In genomic region chr15:85533949-85534543, GRCh38 we compare ENCODE assay signal across 8 cellular contexts.
A peak's percentile ranks its signal among the peaks of the same experiment; 100 is the strongest.
DNase-seq lines count a peak whose midpoint lies in the region; ATAC-seq and TF ChIP-seq lines count a peak whose summit lies in the region.

No MANE protein-coding gene starts in this region.

- H3K9me3 ChIP-seq in upper lobe of right lung = no peaks in the 10 kb centered on the region
- no peaks in the 10 kb centered on the region for H3K9me3 ChIP-seq in prostate gland

- intact Hi-C loops in activated B cell treated with CpG ODN at 0.5 μM for 24 hours (cut with micrococcal nuclease) = loop anchor here (1.0 to 2.0 kb wide), 2 partner anchors 47 to 157 kb away; no protein-coding TSS in a partner anchor
- intact Hi-C loops in upper lobe of right lung (cut with DNase I) = no loop called here
- intact Hi-C loops in prostate gland (cut with DNase I) = no loop called here

- ATAC-seq in HG03103 (IDR thresholded peaks at IDR 0.05; ENCODE audit: low read depth, unreplicated experiment) (peak; percentile 89), activated B cell treated with CpG ODN at 0.5 μM for 24 hours (ENCODE audit: low read depth) (peak; percentile 77), upper lobe of right lung (peak; percentile 89)

- H3K4me3 ChIP-seq in upper lobe of right lung = no peak overlapping the region
- no peak overlapping the region for H3K4me3 ChIP-seq in prostate gland

- H3K36me3 ChIP-seq in upper lobe of right lung (peaks cover 10% of the 10 kb centered on the region), prostate gland (no peaks in the 10 kb centered on the region)

- H3K9me3 Mint-ChIP-seq in activated B cell treated with CpG ODN at 0.5 μM for 24 hours = no peaks in the 10 kb centered on the region

- TF ChIP-seq CTCF in activated B cell treated with CpG ODN at 0.5 μM for 24 hours (IDR thresholded peaks at IDR 0.05) (no peak), upper lobe of right lung (IDR thresholded peaks at IDR 0.05) (no peak), prostate gland (IDR thresholded peaks at IDR 0.05) (no peak)

- H3K27me3 Mint-ChIP-seq in activated B cell treated with CpG ODN at 0.5 μM for 24 hours = no peaks in the 10 kb centered on the region

- peaks cover 56% of the 10 kb centered on the region for H3K4me1 ChIP-seq in upper lobe of right lung
- peaks cover 5% of the 10 kb centered on the region for H3K4me1 ChIP-seq in prostate gland (replicated peaks)

- peak; percentile 24 for DNase-seq in stimulated activated CD4-positive, alpha-beta T cell treated with anti-CD3 and anti-CD28 coated beads, Interleukin-15, amount 100 ng/mL, for 24 hours
- no peak for DNase-seq in stimulated activated CD4-positive, alpha-beta T cell treated with anti-CD3 and anti-CD28 coated beads, Interleukin-2, amount 100 ng/mL, for 24 hours
- DNase-seq in activated B cell treated with CpG ODN at 0.5 μM for 24 hours = no peak
- no peak for DNase-seq in upper lobe of right lung
- no peak for DNase-seq in NCI-H2029 (lab: John Stamatoyannopoulos, UW)
- DNase-seq in prostate gland (ENCODE audit: low spot score) = no peak
- DNase-seq in NCI-H187 treated with DMSO at 0.1 percent for 48 hours (lab: John Stamatoyannopoulos, UW) = no peak

- peaks cover 34% of the 10 kb centered on the region for H3K36me3 Mint-ChIP-seq in activated B cell treated with CpG ODN at 0.5 μM for 24 hours (ENCODE audit: low read depth)

- TF ChIP-seq POLR2A in prostate gland (IDR thresholded peaks at IDR 0.05) = no peak

- CTCF ChIA-PET in activated B cell treated with CpG ODN at 0.5 μM for 24 hours (lab: Charles Lee) = interaction anchor here (1.1 to 1.5 kb wide), 2 partner anchors 10 to 28 kb away, joined by 5 read pairs; no protein-coding TSS in a partner anchor

- peaks cover 84% of the 10 kb centered on the region for H3K4me1 Mint-ChIP-seq in activated B cell treated with CpG ODN at 0.5 μM for 24 hours

- no peaks in the 10 kb centered on the region for H3K27me3 ChIP-seq in upper lobe of right lung
- H3K27me3 ChIP-seq in prostate gland (replicated peaks; ENCODE audit: insufficient read depth) = no peaks in the 10 kb centered on the region

- POLR2A ChIA-PET in activated B cell treated with CpG ODN at 0.5 μM for 24 hours (lab: Charles Lee) = interaction anchor here (0.6 to 2.2 kb wide), 5 partner anchors 8 to 221 kb away, joined by 3 to 7 read pairs (median 4); partner anchors contain the start of gene AKAP13

- H3K27ac ChIP-seq in upper lobe of right lung (peak overlapping the region; percentile 72), prostate gland (peak overlapping the region in 1 of 2 donors; percentile 29)

- peak overlapping the region; percentile 87 for H3K27ac Mint-ChIP-seq in activated B cell treated with CpG ODN at 0.5 μM for 24 hours

- H3K4me3 Mint-ChIP-seq in activated B cell treated with CpG ODN at 0.5 μM for 24 hours = peak overlapping the region; percentile 63

- WGBS in prostate gland = 85% methylated on average over 5 of the region's 5 CpGs
